ENCODE assay signal across 16 cellular contexts in genomic region chrX:78125148-78125547, GRCh38.
"Had no signal": no experiment of that assay in that cellular context is flagged by ENCODE, and none has a peak within 500 bp of the region (broad histone marks: within the 10 kb centered on the region; RNA-seq: fewer than 3 reads in every experiment).

No MANE protein-coding gene starts in this region.

- H3K9me3 Mint-ChIP-seq: memory B cell had no signal

- DNase-seq: activated CD4-positive, alpha-beta T cell treated with anti-CD3 and anti-CD28 coated beads for 4 hours; activated CD8-positive, alpha-beta memory T cell treated with anti-CD3 and anti-CD28 coated beads for 24 hours; activated CD8-positive, alpha-beta memory T cell treated with anti-CD3 and anti-CD28 coated beads, Interleukin-2, amount 50 U/mL, for 4 hours; activated naive CD4-positive, alpha-beta T cell; adrenal gland; brain microvascular endothelial cell; dermis blood vessel endothelial cell; effector CD8-positive, alpha-beta T cell; foreskin keratinocyte; left colon; nephron progenitor cell; right lobe of liver; stimulated activated CD4-positive, alpha-beta T cell treated with anti-CD3 and anti-CD28 coated beads, Interleukin-1b, Interleukin-23, amount 100 ng/mL, for 48 hours; T-helper 9 cell; transverse colon had no signal

- H3K4me3 Mint-ChIP-seq: memory B cell, nephron progenitor cell had no signal

- ATAC-seq: foreskin keratinocyte, left colon, right lobe of liver had no signal

- H3K27ac Mint-ChIP-seq: memory B cell, nephron progenitor cell had no signal

- H3K27me3 Mint-ChIP-seq: memory B cell had no signal

- H3K4me1 Mint-ChIP-seq: nephron progenitor cell had no signal
